In genomic region chr20:17700637-17701036, GRCh38 we compare ENCODE assay signal across 9 cellular contexts. TPM values are rescaled to one million over a fixed set of nuclear protein-coding genes. Genes with fewer than 3 reads are reported as not detected.
"Had no signal": no experiment of that assay in that cellular context is flagged by ENCODE, and none has a peak within 500 bp of the region (broad histone marks: within the 10 kb centered on the region; RNA-seq: fewer than 3 reads in every experiment).

No MANE protein-coding gene starts in this region.

- H3K4me1 Mint-ChIP-seq: GM23338, H9 had no signal

- H3K27ac Mint-ChIP-seq: GM23338, H9 had no signal

- H3K9me3 Mint-ChIP-seq: GM23338 had no signal

- H3K4me3 Mint-ChIP-seq: GM23338, H9 had no signal

- ATAC-seq: GM23338, K562 had no signal

- DNase-seq: H9, HCEC 1CT, IMR-90 had no signal

- FAIRE-seq: H1, H54, HTR-8/SVneo, K562 had no signal

- H3K4me3 ChIP-seq: GM23338, K562 had no signal

RNA-seq across cellular contexts. Expression of gene BANF2, which starts 0.9 kb away (rescaled TPM):
- total RNA-seq: GM23338, H1, H9, HT-29, IMR-90, K562 had no signal
- polyA plus RNA-seq: GM23338, H1, IMR-90, K562 had no signal
